In genomic region chr11:128890216-128890542, GRCh38 we compare ENCODE assay signal across 10 cellular contexts. TPM values are rescaled to one million over a fixed set of nuclear protein-coding genes. Genes with fewer than 3 reads are reported as not detected.
DNase-seq lines count a peak whose midpoint lies in the region; ATAC-seq and TF ChIP-seq lines count a peak whose summit lies in the region.
"Had no signal": no experiment of that assay in that cellular context is flagged by ENCODE, and none has a peak within 500 bp of the region (broad histone marks: within the 10 kb centered on the region; RNA-seq: fewer than 3 reads in every experiment).

No MANE protein-coding gene starts in this region.

- H3K79me1 ChIP-seq in mesenchymal stem cell (replicated peaks; ENCODE audit: low read length, poor library complexity, severe bottlenecking) = no peaks in the 10 kb centered on the region

- no peak for TF ChIP-seq EP300 in transverse colon (IDR thresholded peaks at IDR 0.05; ENCODE audit: low read depth)

- no peak overlapping the region for H4K8ac ChIP-seq in mesenchymal stem cell (ENCODE audit: low read length)

- 0% methylated on average over 7 of the region's 9 CpGs for WGBS in mesenchymal stem cell
- 11% methylated on average over 9 of the region's 9 CpGs; no CpG with 5 or more reads in 1 of the 2 donors for WGBS in transverse colon (ENCODE audit: low coverage in 1 of 2), 2 donors

- H3K18ac ChIP-seq in mesenchymal stem cell (ENCODE audit: low read depth in 1 of 2, low read length in 2 of 2) = no peak overlapping the region

- peak in 1 of 2 donors; percentile 16 for ATAC-seq in activated T-cell treated with anti-CD3 and anti-CD28 coated beads, Interleukin-2, amount 50 U/mL, for 72 hours (replicated peaks in 1 of 2)
- no peak for ATAC-seq in HG02610 (IDR thresholded peaks at IDR 0.05; ENCODE audit: unreplicated experiment)

- H3K4me1 ChIP-seq in mesenchymal stem cell (ENCODE audit: control insufficient read depth, insufficient read depth, low read depth, low read length) = peaks cover 10% of the 10 kb centered on the region
- H3K4me1 ChIP-seq in transverse colon = peaks cover 6 to 32% (median 11%) of the 10 kb centered on the region in 4 donors

- no peak overlapping the region for H3K27ac Mint-ChIP-seq in activated T-cell treated with anti-CD3 and anti-CD28 coated beads, Interleukin-2, amount 50 U/mL, for 72 hours
- H3K27ac Mint-ChIP-seq in chondrocyte (ENCODE audit: unreplicated experiment) = no peak overlapping the region

- no peak overlapping the region for H4K91ac ChIP-seq in mesenchymal stem cell (ENCODE audit: low read length)

- no peaks in the 10 kb centered on the region for H3K9me3 Mint-ChIP-seq in activated T-cell treated with anti-CD3 and anti-CD28 coated beads, Interleukin-2, amount 50 U/mL, for 72 hours
- H3K9me3 Mint-ChIP-seq in chondrocyte (ENCODE audit: low read depth) = no peaks in the 10 kb centered on the region

- no peak overlapping the region for H3K14ac ChIP-seq in mesenchymal stem cell (ENCODE audit: low read length in 2 of 2)

- in situ Hi-C loops in transverse colon (cut with MboI; ENCODE audit: low pct_ligation_motif_present in 1 of 4, low pct_unique_long_range_greater_than_20kb in 1 of 4, low sequenced_read_pairs in 3 of 4) = loop anchor here in 2 of 4 donors (25.0 kb wide), 1 partner anchor 447 kb away; no protein-coding TSS in a partner anchor

- DNase-seq in activated T-cell treated with anti-CD3 and anti-CD28 coated beads, Interleukin-2, amount 50 U/mL, for 72 hours = no peak
- no peak for DNase-seq in activated T-cell treated with anti-CD3 and anti-CD28 coated beads, Interleukin-2, amount 50 U/mL, for 1 hour
- DNase-seq in chondrocyte (ENCODE audit: low spot score) (no peak), mesenchymal stem cell (no peak), transverse colon (no peak), NCI-H2171 (lab: John Stamatoyannopoulos, UW) (no peak), NCI-H1105 (lab: John Stamatoyannopoulos, UW) (no peak)

- H2BK12ac ChIP-seq in mesenchymal stem cell (ENCODE audit: low read length in 2 of 2) = no peak overlapping the region

- H2AK5ac ChIP-seq in mesenchymal stem cell (ENCODE audit: low read length, severe bottlenecking) = no peak overlapping the region

- H3K4me3 ChIP-seq in mesenchymal stem cell (ENCODE audit: insufficient read depth in 1 of 2, low read depth in 1 of 2, low read length in 2 of 2) = peak overlapping the region; percentile 37 to 75
- peak overlapping the region in 3 of 4 donors; percentile 13 to 54 (median 39) for H3K4me3 ChIP-seq in transverse colon

- no peak for TF ChIP-seq POLR2A in transverse colon (IDR thresholded peaks at IDR 0.05)

- no peak overlapping the region for H3K23ac ChIP-seq in mesenchymal stem cell (ENCODE audit: low read length in 2 of 2)

- H3K4ac ChIP-seq in mesenchymal stem cell (ENCODE audit: low read depth in 1 of 2, low read length in 2 of 2) = no peak overlapping the region

- H3K27me3 Mint-ChIP-seq in activated T-cell treated with anti-CD3 and anti-CD28 coated beads, Interleukin-2, amount 50 U/mL, for 72 hours (ENCODE audit: low read depth) = peaks cover 89% of the 10 kb centered on the region
- H3K27me3 Mint-ChIP-seq in chondrocyte (ENCODE audit: low read depth) = peaks cover 34% of the 10 kb centered on the region

- intact Hi-C loops in transverse colon (cut with DNase I; ENCODE audit: low total_unique reads) = no loop called here

- no peaks in the 10 kb centered on the region for H3K36me3 ChIP-seq in mesenchymal stem cell (ENCODE audit: control insufficient read depth in 1 of 2, insufficient read depth in 2 of 2, low read depth in 1 of 2, low read length in 2 of 2)
- no peaks in the 10 kb centered on the region for H3K36me3 ChIP-seq in transverse colon

- no peak for TF ChIP-seq CTCF in chondrocyte (IDR thresholded peaks at IDR 0.05)
- no peak for TF ChIP-seq CTCF in transverse colon (IDR thresholded peaks at IDR 0.05)

- peaks cover 17% of the 10 kb centered on the region for H3K4me1 Mint-ChIP-seq in activated T-cell treated with anti-CD3 and anti-CD28 coated beads, Interleukin-2, amount 50 U/mL, for 72 hours (ENCODE audit: low read depth)
- H3K4me1 Mint-ChIP-seq in chondrocyte (ENCODE audit: low read depth) = no peaks in the 10 kb centered on the region

- no peak overlapping the region for H2AFZ ChIP-seq in mesenchymal stem cell (ENCODE audit: low read depth, low read length)

- H3K4me2 ChIP-seq in mesenchymal stem cell (ENCODE audit: low read length, poor library complexity, severe bottlenecking) = peak overlapping the region; percentile 78

- no peaks in the 10 kb centered on the region for H3K36me3 Mint-ChIP-seq in activated T-cell treated with anti-CD3 and anti-CD28 coated beads, Interleukin-2, amount 50 U/mL, for 72 hours (ENCODE audit: insufficient read depth in 2 of 2)
- H3K36me3 Mint-ChIP-seq in chondrocyte (ENCODE audit: low read depth) = no peaks in the 10 kb centered on the region

- H3K27me3 ChIP-seq in mesenchymal stem cell (ENCODE audit: control insufficient read depth in 1 of 2, insufficient read depth in 1 of 2, low read length in 2 of 2) (peaks cover 64 to 77% of the 10 kb centered on the region in 2 experiments), transverse colon (peaks cover 38% of the 10 kb centered on the region)

- H2BK15ac ChIP-seq in mesenchymal stem cell (ENCODE audit: low read depth, poor library complexity, severe bottlenecking) = no peak overlapping the region

- no peak overlapping the region for H2BK5ac ChIP-seq in mesenchymal stem cell (ENCODE audit: low read depth, low read length, poor library complexity, severe bottlenecking)

- H3K9me3 ChIP-seq in mesenchymal stem cell (ENCODE audit: control insufficient read depth, low read length) (no peaks in the 10 kb centered on the region), transverse colon (no peaks in the 10 kb centered on the region)

- no peak overlapping the region for H3K9ac ChIP-seq in mesenchymal stem cell (ENCODE audit: low read length)

- H3K27ac ChIP-seq in mesenchymal stem cell (ENCODE audit: low read length, poor library complexity, severe bottlenecking) (no peak overlapping the region), transverse colon (no peak overlapping the region)

- H3K4me3 Mint-ChIP-seq in activated T-cell treated with anti-CD3 and anti-CD28 coated beads, Interleukin-2, amount 50 U/mL, for 72 hours = peak overlapping the region; percentile 70 to 75
- H3K4me3 Mint-ChIP-seq in chondrocyte (ENCODE audit: unreplicated experiment) = peak overlapping the region; percentile 73

- no peak overlapping the region for H2BK120ac ChIP-seq in mesenchymal stem cell (ENCODE audit: low read depth, low read length)

RNA-seq across cellular contexts. Expression of gene KCNJ5, which starts 1.0 kb away (rescaled TPM):
- under 1 TPM in 1 of 2 donors, not detected in 1; 0.05 TPM for total RNA-seq in activated T-cell treated with anti-CD3 and anti-CD28 coated beads, Interleukin-2, amount 50 U/mL, for 72 hours
- total RNA-seq in chondrocyte = 0.15 to 0.18 TPM in 2 of 3 replicates, not detected in the other
- 0.03 TPM for polyA plus RNA-seq in mesenchymal stem cell (2013, experiment 1 of 2)
- polyA plus RNA-seq in mesenchymal stem cell (2013, experiment 2 of 2) = not detected
- 10 to 100 TPM in 2 of 4 donors, under 1 TPM in 2; 0.14 to 17.1 (median 7.4) TPM for total RNA-seq in transverse colon
- total RNA-seq: HT-29, NCI-H460 had no signal

RNA-seq across cellular contexts. Expression of gene KCNJ1, which starts 23.1 kb away (rescaled TPM):
- not detected for total RNA-seq in activated T-cell treated with anti-CD3 and anti-CD28 coated beads, Interleukin-2, amount 50 U/mL, for 72 hours
- total RNA-seq in chondrocyte = not detected in 3 replicates
- not detected for polyA plus RNA-seq in mesenchymal stem cell (2013, experiment 1 of 2)
- 0.03 TPM for polyA plus RNA-seq in mesenchymal stem cell (2013, experiment 2 of 2)
- not detected for total RNA-seq in transverse colon
- total RNA-seq: HT-29, NCI-H460 had no signal

RNA-seq across cellular contexts. Expression of gene TP53AIP1, which starts 52.5 kb away (rescaled TPM):
- total RNA-seq in activated T-cell treated with anti-CD3 and anti-CD28 coated beads, Interleukin-2, amount 50 U/mL, for 72 hours = under 1 TPM in 1 of 2 donors, not detected in 1; 0.14 TPM
- total RNA-seq in chondrocyte (0.17 TPM in 1 of 3 replicates, not detected in the others), transverse colon (under 1 TPM in 3 of 4 donors, not detected in 1; 0.20 to 0.48 (median 0.41) TPM)
- not detected for polyA plus RNA-seq in mesenchymal stem cell (2013, experiment 1 of 2)
- polyA plus RNA-seq in mesenchymal stem cell (2013, experiment 2 of 2) = not detected
- total RNA-seq: NCI-H460 had no signal
